In genomic region chr17:40550608-40551007, GRCh38 we compare ENCODE assay signal across 10 cellular contexts. TPM values are rescaled to one million over a fixed set of nuclear protein-coding genes. Genes with fewer than 3 reads are reported as not detected.
A peak's percentile ranks its signal among the peaks of the same experiment; 100 is the strongest.
DNase-seq lines count a peak whose midpoint lies in the region; ATAC-seq and TF ChIP-seq lines count a peak whose summit lies in the region.
"Had no signal": no experiment of that assay in that cellular context is flagged by ENCODE, and none has a peak within 500 bp of the region (broad histone marks: within the 10 kb centered on the region; RNA-seq: fewer than 3 reads in every experiment).

No MANE protein-coding gene starts in this region.

- H3K27me3 ChIP-seq in H7 (ENCODE audit: control insufficient read depth, insufficient read depth, low read length) (no peaks in the 10 kb centered on the region; the same call in 1 of the 2 replicates), right lobe of liver (no peaks in the 10 kb centered on the region), stomach smooth muscle (ENCODE audit: control insufficient read depth in 1 of 2, insufficient read depth in 2 of 2, low read length in 2 of 2) (no peaks in the 10 kb centered on the region)
- H3K27me3 ChIP-seq: SJCRH30 had no signal

- intact Hi-C loops in right lobe of liver (cut with DNase I), result no loop called here

- DNase-seq in H7, result peak; percentile 23
- DNase-seq in astrocyte of the spinal cord (ENCODE audit: low read depth, low spot score), result peak; percentile 85
- DNase-seq in right lobe of liver, result peak in 2 of 3 donors; percentile 41
- DNase-seq in G401 (ENCODE audit: low spot score), result no peak
- no peak for DNase-seq in stimulated activated CD4-positive, alpha-beta T cell treated with anti-CD3 and anti-CD28 coated beads, Interleukin-4, amount 100 ng/mL, for 4 hours

- peak overlapping the region in 1 of 2 donors; percentile 36 for H3K9ac ChIP-seq in stomach smooth muscle (ENCODE audit: low read length in 2 of 2)

- H3K9me3 ChIP-seq in right lobe of liver (no peaks in the 10 kb centered on the region), stomach smooth muscle (ENCODE audit: control insufficient read depth in 2 of 2, low read length in 2 of 2) (no peaks in the 10 kb centered on the region)
- H3K9me3 ChIP-seq: SJCRH30 had no signal

- H3K27ac ChIP-seq in right lobe of liver, result peak overlapping the region; percentile 38 to 87 (median 47)
- H3K27ac ChIP-seq in stomach smooth muscle (ENCODE audit: low read length), result peak overlapping the region; percentile 92

- no peak for TF ChIP-seq CTCF in astrocyte of the spinal cord (IDR thresholded peaks at IDR 0.05; ENCODE audit: low read depth, low read length)
- no peak for TF ChIP-seq CTCF in right lobe of liver (IDR thresholded peaks at IDR 0.05)

- TF ChIP-seq POLR2A in right lobe of liver (IDR thresholded peaks at IDR 0.05), result no peak

- H3K4me1 ChIP-seq in right lobe of liver (peaks cover 0 to 65% (median 25%) of the 10 kb centered on the region in 4 donors), stomach smooth muscle (ENCODE audit: control insufficient read depth, insufficient read depth, low read length) (peaks cover 78% of the 10 kb centered on the region)

- no peak overlapping the region for H3K4me3 ChIP-seq in H7 (ENCODE audit: insufficient read depth, low read depth, low read length)
- H3K4me3 ChIP-seq in astrocyte of the spinal cord (ENCODE audit: low read depth, low read length), result no peak overlapping the region
- H3K4me3 ChIP-seq in right lobe of liver, result no peak overlapping the region
- peak overlapping the region in 1 of 2 donors; percentile 15 for H3K4me3 ChIP-seq in stomach smooth muscle (ENCODE audit: low read length in 2 of 2)
- H3K4me3 ChIP-seq: K562, SJCRH30 had no signal

- no peaks in the 10 kb centered on the region for H3K36me3 ChIP-seq in H7 (replicated peaks; ENCODE audit: control insufficient read depth, insufficient read depth, low read length)
- H3K36me3 ChIP-seq in right lobe of liver, result no peaks in the 10 kb centered on the region
- H3K36me3 ChIP-seq in stomach smooth muscle (ENCODE audit: control insufficient read depth in 2 of 2, insufficient read depth in 2 of 2, low read length in 2 of 2), result no peaks in the 10 kb centered on the region
- H3K36me3 ChIP-seq: SJCRH30 had no signal

- in situ Hi-C loops in astrocyte of the spinal cord (cut with HindIII; ENCODE audit: low sequenced_read_pairs), result no loop called here
- in situ Hi-C loops in G401 (cut with HindIII; ENCODE audit: low sequenced_read_pairs), result no loop called here

- 87% methylated on average over 7 of the region's 8 CpGs for WGBS in right lobe of liver (ENCODE audit: insufficient coverage, low coverage, low lambda C conversion rate, missing lambda C conversion rate)

- no peak for ATAC-seq in right lobe of liver
- no peak for ATAC-seq in HG02642 (IDR thresholded peaks at IDR 0.05; ENCODE audit: poor library complexity, unreplicated experiment)
- ATAC-seq in GM19351 (IDR thresholded peaks at IDR 0.05; ENCODE audit: unreplicated experiment), result no peak
- ATAC-seq: K562 had no signal

RNA-seq across cellular contexts. Expression of gene CCR7, which starts 14.7 kb away (rescaled TPM):
- total RNA-seq in H7 (2014; rRNA removed; shearing (Covaris generic)), result 1.1 TPM in 1 of 2 replicates, not detected in the other
- total RNA-seq in right lobe of liver, result under 1 TPM in 4 of 6 experiments, not detected in 2; 0.12 to 0.58 (median 0.28) TPM
- total RNA-seq in G401 (2014; rRNA removed; shearing (Covaris generic)), result not detected in 2 replicates
- total RNA-seq: SJCRH30 had no signal

RNA-seq across cellular contexts. Expression of gene TNS4, which starts 49.2 kb away (rescaled TPM):
- 0.14 and 0.18 TPM in 2 replicates for total RNA-seq in H7 (2014; rRNA removed; shearing (Covaris generic))
- total RNA-seq in right lobe of liver, result not detected
- not detected in 2 replicates for total RNA-seq in G401 (2014; rRNA removed; shearing (Covaris generic))
- total RNA-seq: SJCRH30 had no signal

Comparison
In these comparisons a context has a peak if more than half of its experiments do, and no peak if none do; other contexts are left out.
1. DNase-seq: peak in H7 (single experiment), astrocyte of the spinal cord (single experiment) and right lobe of liver (2 of 3); none in G401 (single experiment) and stimulated activated CD4-positive, alpha-beta T cell treated with anti-CD3 and anti-CD28 coated beads, Interleukin-4, amount 100 ng/mL, for 4 hours (0 of 2).